1 cellular context compared by ENCODE assay signal in the genomic region with DNA sequence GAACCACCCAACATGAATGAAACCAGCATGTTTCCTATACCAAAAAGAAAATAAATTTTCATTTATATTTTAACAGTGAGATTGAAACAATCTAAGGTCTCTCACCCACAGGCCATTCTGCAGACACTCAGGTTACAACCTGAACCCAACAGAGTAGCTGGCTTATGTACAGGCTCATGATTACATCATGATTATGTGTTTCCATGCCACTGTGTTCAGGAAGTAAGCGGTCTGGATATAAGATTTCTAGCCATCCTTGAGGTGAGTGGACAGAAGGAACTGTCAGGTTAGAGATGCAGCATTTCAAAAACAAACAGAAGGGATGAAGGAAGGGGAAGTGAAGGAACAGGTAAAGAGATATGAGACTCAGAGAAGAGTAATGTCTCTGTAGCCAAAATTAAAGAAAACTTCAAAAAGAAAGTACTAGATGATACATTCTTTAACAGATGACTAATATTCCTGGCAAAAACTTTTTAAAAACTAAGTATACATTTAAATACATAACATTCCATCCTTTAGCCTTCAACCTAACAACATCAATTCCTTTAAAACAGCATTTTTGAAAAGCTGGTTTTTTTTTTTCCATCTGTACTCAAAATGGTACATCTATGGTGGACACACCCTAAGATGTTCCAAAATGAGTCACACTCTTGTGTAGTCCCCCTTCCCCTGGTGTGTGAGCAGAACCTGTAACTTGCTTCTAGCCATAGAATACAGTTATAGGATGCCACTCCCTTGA.
TF ChIP-seq lines count a peak whose summit lies in the region.

No MANE protein-coding gene starts in this region.

TF ChIP-seq in SK-N-SH treated with all-trans-retinoic acid at 6 μM for 48 hours, 23 proteins besides CTCF, POLR2A, EP300 and RAD21 (continued from another document):
- TF ChIP-seq ZNF565 (CRISPR knock-in tag; conservative IDR thresholded peaks at IDR 0.05; ENCODE audit: low read depth) (no peak), SNAI2 (CRISPR knock-in tag; IDR thresholded peaks at IDR 0.05) (no peak), PPARA (CRISPR knock-in tag; IDR thresholded peaks at IDR 0.05; ENCODE audit: borderline replicate concordance) (no peak), ZFP3 (CRISPR knock-in tag; IDR thresholded peaks at IDR 0.05) (no peak), POU6F1 (CRISPR knock-in tag; IDR thresholded peaks at IDR 0.05; ENCODE audit: borderline replicate concordance, low read depth) (no peak)
